13 cellular contexts compared by ENCODE assay signal in genomic region chr6:140050232-140050995, GRCh38.
DNase-seq lines count a peak whose midpoint lies in the region; ATAC-seq and TF ChIP-seq lines count a peak whose summit lies in the region.
"Had no signal": no experiment of that assay in that cellular context is flagged by ENCODE, and none has a peak within 500 bp of the region (broad histone marks: within the 10 kb centered on the region; RNA-seq: fewer than 3 reads in every experiment).

No MANE protein-coding gene starts in this region.

- H3K4me1 Mint-ChIP-seq in CD8-positive, alpha-beta memory T cell, result peaks cover 0 to 4% (median 0%) of the 10 kb centered on the region in 3 donors

- H4K20me1 ChIP-seq in PC-3 (ENCODE audit: low read length), result no peaks in the 10 kb centered on the region

- H2AFZ ChIP-seq in PC-3 (ENCODE audit: low read length), result no peak overlapping the region

- intact Hi-C loops in PC-3 (cut with micrococcal nuclease), result loop anchor here (10.0 kb wide), 1 partner anchor 874 kb away; no protein-coding TSS in a partner anchor

- no peaks in the 10 kb centered on the region for H3K9me3 ChIP-seq in PC-3 (ENCODE audit: low read length)
- H3K9me3 ChIP-seq in CD8-positive, alpha-beta memory T cell (ENCODE audit: low read length), result no peaks in the 10 kb centered on the region
- H3K9me3 ChIP-seq: tibial nerve had no signal

- H3K27me3 Mint-ChIP-seq in CD8-positive, alpha-beta memory T cell, result peaks cover 2 to 13% of the 10 kb centered on the region in 2 donors

- no peak overlapping the region for H3K4me2 ChIP-seq in PC-3 (ENCODE audit: low read length)

- no peaks in the 10 kb centered on the region for H3K27me3 ChIP-seq in PC-3 (ENCODE audit: low read length)
- H3K27me3 ChIP-seq in CD8-positive, alpha-beta memory T cell (ENCODE audit: insufficient read depth, low read length, poor library complexity, severe bottlenecking), result peaks cover 7% of the 10 kb centered on the region
- H3K27me3 ChIP-seq: tibial nerve had no signal

- H3K4me3 Mint-ChIP-seq in CD8-positive, alpha-beta memory T cell, result no peak overlapping the region
- H3K4me3 Mint-ChIP-seq: activated naive CD8-positive, alpha-beta T cell had no signal

- DNase-seq in ELR (ENCODE audit: low read depth) (peak; percentile 86), PC-3 (peak; percentile 22), epithelial cell of esophagus (ENCODE audit: low read depth) (peak; percentile 37), non-pigmented ciliary epithelial cell (ENCODE audit: low read depth) (peak; percentile 86), NCI-H1417 treated with DMSO at 0.1 percent for 48 hours (lab: John Stamatoyannopoulos, UW) (no peak)
- no peak for DNase-seq in stimulated activated CD4-positive, alpha-beta T cell treated with anti-CD3 and anti-CD28 coated beads, Interleukin-4, amount 100 ng/mL, for 24 hours
- DNase-seq in CD8-positive, alpha-beta memory T cell, result no peak
- DNase-seq: DMS53, Kasumi-1 had no signal

- no peaks in the 10 kb centered on the region for H3K9me2 ChIP-seq in PC-3 (replicated peaks; ENCODE audit: low read length)

- no peaks in the 10 kb centered on the region for H3K79me2 ChIP-seq in PC-3 (ENCODE audit: low read length)

- H3K4me3 ChIP-seq in PC-3 (ENCODE audit: low read length) (no peak overlapping the region), epithelial cell of esophagus (ENCODE audit: low read length) (no peak overlapping the region)
- H3K4me3 ChIP-seq in CD8-positive, alpha-beta memory T cell (ENCODE audit: low read length), result no peak overlapping the region
- H3K4me3 ChIP-seq: tibial nerve had no signal

- TF ChIP-seq CTCF in PC-3 (conservative IDR thresholded peaks at IDR 0.05; ENCODE audit: low read depth, low read length) (no peak), epithelial cell of esophagus (IDR thresholded peaks at IDR 0.05; ENCODE audit: insufficient read depth, low read depth, low read length, missing control alignments) (no peak)

- peaks cover 30% of the 10 kb centered on the region for H3K4me1 ChIP-seq in PC-3 (ENCODE audit: insufficient read depth, low read length)
- H3K4me1 ChIP-seq in CD8-positive, alpha-beta memory T cell (ENCODE audit: insufficient read depth, low read length), result no peaks in the 10 kb centered on the region
- H3K4me1 ChIP-seq: tibial nerve had no signal

- CTCF ChIA-PET in PC-3 (lab: Charles Lee), result no interaction called here
- CTCF ChIA-PET in CD8-positive, alpha-beta memory T cell (lab: Charles Lee), result no interaction called here

- POLR2A ChIA-PET in PC-3 (lab: Charles Lee; ENCODE audit: unreplicated experiment), result no interaction called here
- POLR2A ChIA-PET in CD8-positive, alpha-beta memory T cell (lab: Charles Lee), result no interaction called here

- H3K36me3 ChIP-seq in PC-3 (ENCODE audit: low read depth, low read length), result no peaks in the 10 kb centered on the region
- H3K36me3 ChIP-seq in CD8-positive, alpha-beta memory T cell (ENCODE audit: insufficient read depth, low read length), result no peaks in the 10 kb centered on the region
- H3K36me3 ChIP-seq: tibial nerve had no signal

- H3K27ac Mint-ChIP-seq in CD8-positive, alpha-beta memory T cell, result no peak overlapping the region
- H3K27ac Mint-ChIP-seq: activated naive CD8-positive, alpha-beta T cell had no signal

- ATAC-seq in PC-3, result no peak
- no peak for ATAC-seq in HG02970 (IDR thresholded peaks at IDR 0.05; ENCODE audit: low FRiP score, unreplicated experiment)
- ATAC-seq: esophagus mucosa had no signal

- H3K9me3 Mint-ChIP-seq in CD8-positive, alpha-beta memory T cell, result peaks cover 0 to 3% (median 0%) of the 10 kb centered on the region in 5 donors

- H3K9ac ChIP-seq in PC-3 (ENCODE audit: low read length), result no peak overlapping the region

- no TSS peak for BruUV-seq in PC-3 (replicated peaks; lab: Mats Ljungman, UMichigan)

- H3K36me3 Mint-ChIP-seq in CD8-positive, alpha-beta memory T cell, result no peaks in the 10 kb centered on the region
- H3K36me3 Mint-ChIP-seq: activated naive CD8-positive, alpha-beta T cell had no signal

- H3F3A ChIP-seq in PC-3 (ENCODE audit: low read length, unreplicated experiment), result no peaks in the 10 kb centered on the region

- peak overlapping the region; percentile 52 for H3K27ac ChIP-seq in PC-3 (ENCODE audit: low read length)
- H3K27ac ChIP-seq in CD8-positive, alpha-beta memory T cell (ENCODE audit: low read depth, low read length), result no peak overlapping the region
- H3K27ac ChIP-seq: tibial nerve had no signal

Comparison
In these comparisons a context has a peak if more than half of its experiments do, and no peak if none do; other contexts are left out.
1. DNase-seq: peak in ELR (single experiment), PC-3 (single experiment), epithelial cell of esophagus (single experiment) and non-pigmented ciliary epithelial cell (single experiment); none in NCI-H1417 treated with DMSO at 0.1 percent for 48 hours (single experiment), stimulated activated CD4-positive, alpha-beta T cell treated with anti-CD3 and anti-CD28 coated beads, Interleukin-4, amount 100 ng/mL, for 24 hours (single experiment) and CD8-positive, alpha-beta memory T cell (0 of 5).